Comparison of ENCODE assay signal across 19 cellular contexts in genomic region chr7:155983176-155983815, GRCh38.
"Had no signal": no experiment of that assay in that cellular context is flagged by ENCODE, and none has a peak within 500 bp of the region (broad histone marks: within the 10 kb centered on the region; RNA-seq: fewer than 3 reads in every experiment).

No MANE protein-coding gene starts in this region.

- DNase-seq: activated CD4-positive, alpha-beta T cell treated with anti-CD3 and anti-CD28 coated beads for 4 hours; activated CD8-positive, alpha-beta T cell treated with anti-CD3 and anti-CD28 coated beads for 36 hours; activated effector memory CD4-positive, alpha-beta T cell treated with anti-CD3 and anti-CD28 coated beads, Interleukin-2, amount 50 U/mL, for 16 hours; activated T-cell treated with anti-CD3 and anti-CD28 coated beads, Interleukin-2, amount 50 U/mL, for 72 hours; dermis blood vessel endothelial cell; effector memory CD8-positive, alpha-beta T cell; left colon; mammary epithelial cell; psoas muscle; SK-N-SH; stimulated activated CD4-positive, alpha-beta T cell treated with anti-CD3 and anti-CD28 coated beads, Interleukin-4, amount 100 ng/mL, for 1 hour had no signal

- H3K27ac Mint-ChIP-seq: activated CD8-positive, alpha-beta T cell treated with anti-CD3 and anti-CD28 coated beads for 36 hours; activated naive CD4-positive, alpha-beta T cell treated with anti-CD3 and anti-CD28 coated beads, Interleukin-2, amount 50 U/mL, for 24 hours; activated T-cell treated with anti-CD3 and anti-CD28 coated beads, Interleukin-2, amount 50 U/mL, for 72 hours; effector memory CD8-positive, alpha-beta T cell; stimulated activated memory B cell treated with anti-CD40 and anti-IgM and Interleukin-4, amounts not matched to agents 10 μg/mL and 1 μg/mL and 100 μg/mL, for 72 hours; T-helper 2 cell treated with Interferon-gamma antibody and Interleukin-4, amounts not matched to agents 5 μg/mL and 100 μg/mL, for 36 hours; WTC11 had no signal

- H3K27me3 ChIP-seq: hepatocyte, right lobe of liver, tibial artery had no signal

- H3K27me3 Mint-ChIP-seq: activated naive CD4-positive, alpha-beta T cell treated with anti-CD3 and anti-CD28 coated beads, Interleukin-2, amount 50 U/mL, for 24 hours had no signal

- H3K9me3 Mint-ChIP-seq: activated CD8-positive, alpha-beta T cell treated with anti-CD3 and anti-CD28 coated beads for 36 hours; activated naive CD4-positive, alpha-beta T cell treated with anti-CD3 and anti-CD28 coated beads, Interleukin-2, amount 50 U/mL, for 24 hours; effector memory CD8-positive, alpha-beta T cell; T-helper 2 cell treated with Interferon-gamma antibody and Interleukin-4, amounts not matched to agents 5 μg/mL and 100 μg/mL, for 36 hours had no signal

- H2AFZ ChIP-seq: hepatocyte had no signal

- H3K4me3 ChIP-seq: hepatocyte, psoas muscle, right lobe of liver, smooth muscle cell, tibial artery had no signal

- H3K36me3 Mint-ChIP-seq: activated naive CD4-positive, alpha-beta T cell treated with anti-CD3 and anti-CD28 coated beads, Interleukin-2, amount 50 U/mL, for 24 hours; stimulated activated memory B cell treated with anti-CD40 and anti-IgM and Interleukin-4, amounts not matched to agents 10 μg/mL and 1 μg/mL and 100 μg/mL, for 72 hours had no signal

- H3K4me3 Mint-ChIP-seq: activated CD8-positive, alpha-beta T cell treated with anti-CD3 and anti-CD28 coated beads for 36 hours; activated naive CD4-positive, alpha-beta T cell treated with anti-CD3 and anti-CD28 coated beads, Interleukin-2, amount 50 U/mL, for 24 hours; activated T-cell treated with anti-CD3 and anti-CD28 coated beads, Interleukin-2, amount 50 U/mL, for 72 hours; effector memory CD8-positive, alpha-beta T cell; stimulated activated memory B cell treated with anti-CD40 and anti-IgM and Interleukin-4, amounts not matched to agents 10 μg/mL and 1 μg/mL and 100 μg/mL, for 72 hours; T-helper 2 cell treated with Interferon-gamma antibody and Interleukin-4, amounts not matched to agents 5 μg/mL and 100 μg/mL, for 36 hours; WTC11 had no signal

- H3K27ac ChIP-seq: hepatocyte, psoas muscle, right lobe of liver, tibial artery had no signal

- H3K79me2 ChIP-seq: hepatocyte had no signal

- H3K4me1 Mint-ChIP-seq: activated naive CD4-positive, alpha-beta T cell treated with anti-CD3 and anti-CD28 coated beads, Interleukin-2, amount 50 U/mL, for 24 hours; stimulated activated memory B cell treated with anti-CD40 and anti-IgM and Interleukin-4, amounts not matched to agents 10 μg/mL and 1 μg/mL and 100 μg/mL, for 72 hours; WTC11 had no signal

- H3K9me3 ChIP-seq: psoas muscle, right lobe of liver, SK-N-SH, tibial artery had no signal

- H3K36me3 ChIP-seq: right lobe of liver, tibial artery had no signal

- H3K4me1 ChIP-seq: psoas muscle, right lobe of liver, tibial artery had no signal

- H3K9ac ChIP-seq: SK-N-SH had no signal

- H3K4me2 ChIP-seq: hepatocyte, SK-N-SH, smooth muscle cell had no signal

- ATAC-seq: activated CD8-positive, alpha-beta T cell treated with anti-CD3 and anti-CD28 coated beads for 36 hours; activated T-cell treated with anti-CD3 and anti-CD28 coated beads, Interleukin-2, amount 50 U/mL, for 72 hours; effector memory CD8-positive, alpha-beta T cell; left colon; psoas muscle; stimulated activated memory B cell treated with anti-CD40 and anti-IgM and Interleukin-4, amounts not matched to agents 10 μg/mL and 1 μg/mL and 100 μg/mL, for 72 hours; WTC11 had no signal
